ENCODE assay signal across 8 cellular contexts in genomic region chr13:43058318-43058674, GRCh38. TPM values are rescaled to one million over a fixed set of nuclear protein-coding genes. Genes with fewer than 3 reads are reported as not detected.
DNase-seq lines count a peak whose midpoint lies in the region; ATAC-seq, FAIRE-seq and TF ChIP-seq lines count a peak whose summit lies in the region.

No MANE protein-coding gene starts in this region.

- peak; percentile 89 for ATAC-seq in left colon
- ATAC-seq in HG02870 (IDR thresholded peaks at IDR 0.05; ENCODE audit: unreplicated experiment): no peak

- DNase-seq in ELF-1 (ENCODE audit: low read depth, low spot score) (peak; percentile 91), HTR-8/SVneo (ENCODE audit: insufficient read length, low spot score) (peak; percentile 44), left colon (peak; percentile 51 to 65), MV-4-11 (lab: John Stamatoyannopoulos, UW) (no peak), GM20000 (ENCODE audit: low spot score) (no peak), DMS114 treated with DMSO at 0.1 percent for 48 hours (lab: John Stamatoyannopoulos, UW; ENCODE audit: unreplicated experiment) (no peak)

- TF ChIP-seq CTCF in GM20000 (IDR thresholded peaks at IDR 0.05; ENCODE audit: extremely low read depth, missing control alignments): no peak

- peaks cover 13% of the 10 kb centered on the region for H3K36me3 Mint-ChIP-seq in activated naive CD4-positive, alpha-beta T cell treated with anti-CD3 and anti-CD28 coated beads, Interleukin-2, amount 50 U/mL, for 24 hours

- H3K4me1 Mint-ChIP-seq in activated naive CD4-positive, alpha-beta T cell treated with anti-CD3 and anti-CD28 coated beads, Interleukin-2, amount 50 U/mL, for 24 hours: peaks cover 27% of the 10 kb centered on the region

- H3K27ac Mint-ChIP-seq in activated naive CD4-positive, alpha-beta T cell treated with anti-CD3 and anti-CD28 coated beads, Interleukin-2, amount 50 U/mL, for 24 hours: peak overlapping the region; percentile 86

- intact Hi-C loops in left colon (cut with DNase I, micrococcal nuclease): no loop called here

- FAIRE-seq in HTR-8/SVneo (lab: Jason Lieb, UNC): no peak

- no peaks in the 10 kb centered on the region for H3K9me3 Mint-ChIP-seq in activated naive CD4-positive, alpha-beta T cell treated with anti-CD3 and anti-CD28 coated beads, Interleukin-2, amount 50 U/mL, for 24 hours

- no peaks in the 10 kb centered on the region for H3K27me3 Mint-ChIP-seq in activated naive CD4-positive, alpha-beta T cell treated with anti-CD3 and anti-CD28 coated beads, Interleukin-2, amount 50 U/mL, for 24 hours

- peak overlapping the region; percentile 56 for H3K4me3 Mint-ChIP-seq in activated naive CD4-positive, alpha-beta T cell treated with anti-CD3 and anti-CD28 coated beads, Interleukin-2, amount 50 U/mL, for 24 hours

RNA-seq across cellular contexts. Expression of gene DNAJC15, which starts 34.9 kb away (rescaled TPM):
- 10 to 100 TPM; 22.8 to 29.2 TPM for total RNA-seq in left colon

Comparison
In these comparisons a context has a peak if more than half of its experiments do, and no peak if none do; other contexts are left out.
1. DNase-seq: peak in ELF-1 (single experiment), HTR-8/SVneo (single experiment) and left colon (2 of 2); none in MV-4-11 (single experiment), GM20000 (single experiment) and DMS114 treated with DMSO at 0.1 percent for 48 hours (single experiment).